In genomic region chr17:45315583-45316270, GRCh38 we compare ENCODE assay signal across 8 cellular contexts. TPM values are rescaled to one million over a fixed set of nuclear protein-coding genes. Genes with fewer than 3 reads are reported as not detected.
A peak's percentile ranks its signal among the peaks of the same experiment; 100 is the strongest.
DNase-seq lines count a peak whose midpoint lies in the region; ATAC-seq, FAIRE-seq and TF ChIP-seq lines count a peak whose summit lies in the region.

No MANE protein-coding gene starts in this region.

- TF ChIP-seq POLR2A in upper lobe of left lung (IDR thresholded peaks at IDR 0.05): no peak

- H3K27ac ChIP-seq in astrocyte (ENCODE audit: low read depth, low read length) (peak overlapping the region; percentile 67), lower lobe of right lung (peak overlapping the region; percentile 96), upper lobe of left lung (peak overlapping the region; percentile 93 to 99 (median 96))

- H3K27me3 ChIP-seq in astrocyte (ENCODE audit: insufficient read depth, low read length) (no peaks in the 10 kb centered on the region), lower lobe of right lung (ENCODE audit: low read depth) (no peaks in the 10 kb centered on the region), upper lobe of left lung (no peaks in the 10 kb centered on the region)

- H3K79me2 ChIP-seq in astrocyte (ENCODE audit: insufficient read depth, low read length): peaks cover 58% of the 10 kb centered on the region

- FAIRE-seq in astrocyte (lab: Jason Lieb, UNC): no peak

- TF ChIP-seq CTCF in astrocyte (IDR thresholded peaks at IDR 0.05; ENCODE audit: insufficient read depth, low read depth, low read length): no peak
- TF ChIP-seq CTCF in lower lobe of right lung (IDR thresholded peaks at IDR 0.05): no peak
- TF ChIP-seq CTCF in upper lobe of left lung (IDR thresholded peaks at IDR 0.05): no peak

- peaks cover 56% of the 10 kb centered on the region for H4K20me1 ChIP-seq in astrocyte (ENCODE audit: insufficient read depth, low read length)

- H3K4me2 ChIP-seq in astrocyte (ENCODE audit: low read length): peak overlapping the region; percentile 94

- H3K9me3 Mint-ChIP-seq in activated naive CD4-positive, alpha-beta T cell treated with anti-CD3 and anti-CD28 coated beads, Interleukin-2, amount 50 U/mL, for 24 hours: no peaks in the 10 kb centered on the region
- H3K9me3 Mint-ChIP-seq in astrocyte (ENCODE audit: unreplicated experiment): no peaks in the 10 kb centered on the region

- DNase-seq in activated naive CD4-positive, alpha-beta T cell treated with anti-CD3 and anti-CD28 coated beads, Interleukin-2, amount 50 U/mL, for 16 hours: no peak
- no peak for DNase-seq in astrocyte (ENCODE audit: low read depth)
- DNase-seq in lower lobe of right lung: no peak
- DNase-seq in upper lobe of left lung: no peak
- no peak for DNase-seq in iPS-NIHi11 (ENCODE audit: low spot score)
- DNase-seq in NOMO-1 treated with dmso at 0.1 percent for 144 hours (lab: John Stamatoyannopoulos, UW; ENCODE audit: unreplicated experiment): no peak
- DNase-seq in middle frontal gyrus (ENCODE audit: extremely low spot score, low spot score): no peak

- H3K27me3 Mint-ChIP-seq in activated naive CD4-positive, alpha-beta T cell treated with anti-CD3 and anti-CD28 coated beads, Interleukin-2, amount 50 U/mL, for 24 hours: no peaks in the 10 kb centered on the region
- no peaks in the 10 kb centered on the region for H3K27me3 Mint-ChIP-seq in astrocyte (ENCODE audit: low read depth, unreplicated experiment)

- H3K36me3 Mint-ChIP-seq in activated naive CD4-positive, alpha-beta T cell treated with anti-CD3 and anti-CD28 coated beads, Interleukin-2, amount 50 U/mL, for 24 hours: peaks cover 5% of the 10 kb centered on the region
- peaks cover 2% of the 10 kb centered on the region for H3K36me3 Mint-ChIP-seq in astrocyte (ENCODE audit: low read depth, unreplicated experiment)

- H3K9ac ChIP-seq in astrocyte (ENCODE audit: low read length): peak overlapping the region; percentile 86

- WGBS in upper lobe of left lung, 2 donors: 12 to 18% methylated on average over 8 of the region's 8 CpGs

- H3K9me3 ChIP-seq in astrocyte (ENCODE audit: insufficient read depth, low read depth, low read length) (no peaks in the 10 kb centered on the region), lower lobe of right lung (no peaks in the 10 kb centered on the region), upper lobe of left lung (no peaks in the 10 kb centered on the region)

- H3K27ac Mint-ChIP-seq in activated naive CD4-positive, alpha-beta T cell treated with anti-CD3 and anti-CD28 coated beads, Interleukin-2, amount 50 U/mL, for 24 hours: peak overlapping the region; percentile 96
- H3K27ac Mint-ChIP-seq in astrocyte (ENCODE audit: unreplicated experiment): peak overlapping the region; percentile 31

- peaks cover 70% of the 10 kb centered on the region for H3K4me1 ChIP-seq in astrocyte (ENCODE audit: insufficient read depth, low read length)
- peaks cover 69% of the 10 kb centered on the region for H3K4me1 ChIP-seq in lower lobe of right lung
- H3K4me1 ChIP-seq in upper lobe of left lung: peaks cover 63 to 85% (median 74%) of the 10 kb centered on the region in 4 donors

- no peak for TF ChIP-seq EP300 in upper lobe of left lung (IDR thresholded peaks at IDR 0.05)

- ATAC-seq in lower lobe of right lung (no peak), upper lobe of left lung (ENCODE audit: low FRiP score in 2 of 2) (no peak)

- H3K36me3 ChIP-seq in astrocyte (ENCODE audit: insufficient read depth, low read length): no peaks in the 10 kb centered on the region
- H3K36me3 ChIP-seq in lower lobe of right lung: no peaks in the 10 kb centered on the region
- no peaks in the 10 kb centered on the region for H3K36me3 ChIP-seq in upper lobe of left lung

- peak overlapping the region; percentile 80 for H3K4me3 ChIP-seq in astrocyte (ENCODE audit: insufficient read depth, low read depth, low read length)
- H3K4me3 ChIP-seq in lower lobe of right lung: peak overlapping the region; percentile 80
- H3K4me3 ChIP-seq in upper lobe of left lung: peak overlapping the region; percentile 80 to 94 (median 86)

- intact Hi-C loops in lower lobe of right lung (cut with DNase I): no loop called here

- H3K4me3 Mint-ChIP-seq in activated naive CD4-positive, alpha-beta T cell treated with anti-CD3 and anti-CD28 coated beads, Interleukin-2, amount 50 U/mL, for 24 hours: peak overlapping the region; percentile 92
- peak overlapping the region; percentile 91 for H3K4me3 Mint-ChIP-seq in astrocyte (ENCODE audit: unreplicated experiment)

- peaks cover 82% of the 10 kb centered on the region for H3K4me1 Mint-ChIP-seq in activated naive CD4-positive, alpha-beta T cell treated with anti-CD3 and anti-CD28 coated beads, Interleukin-2, amount 50 U/mL, for 24 hours
- H3K4me1 Mint-ChIP-seq in astrocyte (ENCODE audit: low read depth, unreplicated experiment): peaks cover 70% of the 10 kb centered on the region

- H2AFZ ChIP-seq in astrocyte (ENCODE audit: low read depth, low read length): peak overlapping the region; percentile 29

RNA-seq across cellular contexts. Expression of gene MAP3K14, which starts 1.1 kb away (rescaled TPM):
- total RNA-seq in astrocyte (10.8 and 11.0 TPM in 2 replicates), lower lobe of right lung (9.3 TPM), upper lobe of left lung (10 to 100 TPM; 11.4 to 17.8 (median 13.5) TPM)

RNA-seq across cellular contexts. Expression of gene SPATA32, which starts 53.8 kb away (rescaled TPM):
- not detected in 2 replicates for total RNA-seq in astrocyte
- total RNA-seq in lower lobe of right lung: not detected
- total RNA-seq in upper lobe of left lung: under 1 TPM in 1 of 6 donors, not detected in 5; 0.20 TPM
